Comparison of ENCODE assay signal across 8 cellular contexts in the genomic region with DNA sequence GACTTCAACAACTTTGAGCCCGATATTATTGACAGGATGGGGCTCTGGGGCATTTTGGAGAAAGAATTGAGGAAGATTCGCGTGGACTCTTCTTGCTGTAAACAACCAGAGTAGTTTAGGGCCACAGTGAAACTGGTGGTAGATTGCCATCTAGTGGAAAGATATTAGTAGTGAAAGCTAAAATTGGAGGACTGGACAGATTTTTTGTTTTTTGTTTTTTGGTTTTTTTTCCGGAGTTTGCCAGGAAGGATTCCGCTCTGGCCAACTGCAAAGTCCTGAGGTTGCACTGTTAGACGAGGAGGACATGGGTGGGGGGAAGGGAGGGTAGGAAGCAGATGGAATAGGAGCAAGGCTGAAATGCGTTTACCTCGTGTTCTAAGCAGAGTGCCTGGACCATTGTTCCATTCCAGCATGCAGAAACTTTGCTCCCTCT.
A peak's percentile ranks its signal among the peaks of the same experiment; 100 is the strongest.
DNase-seq lines count a peak whose midpoint lies in the region; ATAC-seq lines count a peak whose summit lies in the region.

No MANE protein-coding gene starts in this region.

- H3K4me3 ChIP-seq in iPS DF 6.9 (ENCODE audit: low read length): no peak overlapping the region

- H3K27ac ChIP-seq in iPS DF 6.9 (ENCODE audit: low read length): no peak overlapping the region

- H3K9me3 ChIP-seq in iPS DF 6.9 (ENCODE audit: control insufficient read depth, insufficient read depth, low read length): no peaks in the 10 kb centered on the region

- ATAC-seq in GM18519 (IDR thresholded peaks at IDR 0.05; ENCODE audit: low FRiP score, unreplicated experiment): peak; percentile 65
- peak; percentile 79 for ATAC-seq in HG03066 (IDR thresholded peaks at IDR 0.05; ENCODE audit: low read depth, unreplicated experiment)

- H3K36me3 ChIP-seq in iPS DF 6.9 (ENCODE audit: control insufficient read depth, insufficient read depth, low read length): no peaks in the 10 kb centered on the region

- DNase-seq in COLO829 (ENCODE audit: low spot score) (peak; percentile 87), NCI-H526 treated with DMSO at 0.1 percent for 48 hours (lab: John Stamatoyannopoulos, UW) (peak; percentile 19), astrocyte of the hippocampus (ENCODE audit: low read depth, low spot score) (peak; percentile 71), iPS DF 6.9 (ENCODE audit: low read depth, low spot score) (peak; percentile 35), smooth muscle cell of the brain vasculature (ENCODE audit: low read depth, low spot score) (peak; percentile 39)
- DNase-seq in stimulated activated CD4-positive, alpha-beta T cell treated with anti-CD3 and anti-CD28 coated beads, Interleukin-2, amount 100 ng/mL, for 24 hours: no peak

- no peaks in the 10 kb centered on the region for H3K4me1 ChIP-seq in iPS DF 6.9 (ENCODE audit: control insufficient read depth, insufficient read depth, low read length)

- WGBS in iPS DF 6.9 (ENCODE audit: insufficient coverage, insufficient read length): no CpG with 5 or more reads among the region's 8 CpGs

- H3K27me3 ChIP-seq in iPS DF 6.9 (ENCODE audit: control insufficient read depth, insufficient read depth, low read length): no peaks in the 10 kb centered on the region

Comparison
In these comparisons a context has a peak if more than half of its experiments do, and no peak if none do; other contexts are left out.
1. DNase-seq: peak in COLO829 (single experiment), NCI-H526 treated with DMSO at 0.1 percent for 48 hours (single experiment), astrocyte of the hippocampus (single experiment), iPS DF 6.9 (single experiment) and smooth muscle cell of the brain vasculature (single experiment); none in stimulated activated CD4-positive, alpha-beta T cell treated with anti-CD3 and anti-CD28 coated beads, Interleukin-2, amount 100 ng/mL, for 24 hours (0 of 2).